ENCODE assay signal across 8 cellular contexts in genomic region chr11:86068138-86068861, GRCh38. TPM values are rescaled to one million over a fixed set of nuclear protein-coding genes. Genes with fewer than 3 reads are reported as not detected.
DNase-seq lines count a peak whose midpoint lies in the region; ATAC-seq, FAIRE-seq and TF ChIP-seq lines count a peak whose summit lies in the region.

No MANE protein-coding gene starts in this region.

- DNase-seq in AG04450 (ENCODE audit: low read depth, low spot score) (no peak), cardiac muscle cell (ENCODE audit: low read depth in 1 of 2, low spot score in 1 of 2) (peak; percentile 43 to 50), pancreas (peak in 4 of 6 donors; percentile 32 to 78 (median 58)), NCI-H2081 treated with DMSO at 0.1 percent for 48 hours (lab: John Stamatoyannopoulos, UW) (no peak)
- peak; percentile 37 for DNase-seq in activated naive CD4-positive, alpha-beta T cell treated with anti-CD3 and anti-CD28 coated beads, Interleukin-2, amount 50 U/mL, for 16 hours

- H3K27ac ChIP-seq in AG04450 (ENCODE audit: low read depth, low read length), result peak overlapping the region; percentile 75
- H3K27ac ChIP-seq in cardiac muscle cell, result peak overlapping the region; percentile 100
- peak overlapping the region; percentile 85 to 94 (median 88) for H3K27ac ChIP-seq in pancreas

- H3K4me1 ChIP-seq in cardiac muscle cell (ENCODE audit: low read depth), result peaks cover 25% of the 10 kb centered on the region
- peaks cover 10 to 36% (median 25%) of the 10 kb centered on the region in 3 donors for H3K4me1 ChIP-seq in pancreas

- WGBS in pancreas, 2 donors, result 0% methylated on average over 45 to 46 of the region's 46 CpGs

- H3K4me3 ChIP-seq in AG04450 (ENCODE audit: low read depth, low read length), result peak overlapping the region; percentile 98
- peak overlapping the region; percentile 83 for H3K4me3 ChIP-seq in cardiac muscle cell
- peak overlapping the region; percentile 84 to 95 (median 90) for H3K4me3 ChIP-seq in pancreas

- TF ChIP-seq CTCF in AG04450 (IDR thresholded peaks at IDR 0.05; ENCODE audit: low read depth, low read length), result no peak
- no peak for TF ChIP-seq CTCF in cardiac muscle cell (IDR thresholded peaks at IDR 0.05; ENCODE audit: low read depth, low read length)
- TF ChIP-seq CTCF in pancreas (IDR thresholded peaks at IDR 0.05), result no peak

- no peaks in the 10 kb centered on the region for H3K36me3 ChIP-seq in cardiac muscle cell
- no peaks in the 10 kb centered on the region for H3K36me3 ChIP-seq in pancreas

- ATAC-seq in GM18867 (IDR thresholded peaks at IDR 0.05; ENCODE audit: unreplicated experiment), result peak; percentile 11
- peak; percentile 15 for ATAC-seq in HG03095 (IDR thresholded peaks at IDR 0.05; ENCODE audit: unreplicated experiment)
- peak; percentile 30 to 38 (median 34) for ATAC-seq in pancreas

- H3K27me3 ChIP-seq in AG04450 (ENCODE audit: control insufficient read depth, insufficient read depth, low read length) (no peaks in the 10 kb centered on the region), cardiac muscle cell (no peaks in the 10 kb centered on the region), pancreas (no peaks in the 10 kb centered on the region)

- intact Hi-C loops in pancreas (cut with DNase I), result no loop called here

- POLR2A ChIA-PET in AG04450 (lab: Yijun Ruan, JAX), result interaction anchor here (0.5 to 2.3 kb wide), 12 partner anchors 20 to 294 kb away, joined by 3 to 21 read pairs (median 4); no protein-coding TSS in a partner anchor

- no peak for FAIRE-seq in pancreas (lab: Jason Lieb, UNC)

- CTCF ChIA-PET in AG04450 (lab: Charles Lee), result interaction anchor here (1.0 to 3.1 kb wide), 4 partner anchors 27 to 126 kb away, joined by 3 to 22 read pairs (median 9); no protein-coding TSS in a partner anchor

- H3K9me3 ChIP-seq in AG04450 (ENCODE audit: control insufficient read depth, insufficient read depth, low read length), result no peaks in the 10 kb centered on the region; the same call in 1 of the 2 replicates
- H3K9me3 ChIP-seq in cardiac muscle cell (ENCODE audit: low read depth), result no peaks in the 10 kb centered on the region
- H3K9me3 ChIP-seq in pancreas, result no peaks in the 10 kb centered on the region

TF ChIP-seq in PFSK-1, 5 proteins besides CTCF, POLR2A, EP300 and RAD21:
- TF ChIP-seq SIN3A (IDR thresholded peaks at IDR 0.05; ENCODE audit: borderline replicate concordance, insufficient read depth, low read length), result peak; percentile 94; the same call in 1 of the 2 replicates
- TF ChIP-seq, protein P1, sequence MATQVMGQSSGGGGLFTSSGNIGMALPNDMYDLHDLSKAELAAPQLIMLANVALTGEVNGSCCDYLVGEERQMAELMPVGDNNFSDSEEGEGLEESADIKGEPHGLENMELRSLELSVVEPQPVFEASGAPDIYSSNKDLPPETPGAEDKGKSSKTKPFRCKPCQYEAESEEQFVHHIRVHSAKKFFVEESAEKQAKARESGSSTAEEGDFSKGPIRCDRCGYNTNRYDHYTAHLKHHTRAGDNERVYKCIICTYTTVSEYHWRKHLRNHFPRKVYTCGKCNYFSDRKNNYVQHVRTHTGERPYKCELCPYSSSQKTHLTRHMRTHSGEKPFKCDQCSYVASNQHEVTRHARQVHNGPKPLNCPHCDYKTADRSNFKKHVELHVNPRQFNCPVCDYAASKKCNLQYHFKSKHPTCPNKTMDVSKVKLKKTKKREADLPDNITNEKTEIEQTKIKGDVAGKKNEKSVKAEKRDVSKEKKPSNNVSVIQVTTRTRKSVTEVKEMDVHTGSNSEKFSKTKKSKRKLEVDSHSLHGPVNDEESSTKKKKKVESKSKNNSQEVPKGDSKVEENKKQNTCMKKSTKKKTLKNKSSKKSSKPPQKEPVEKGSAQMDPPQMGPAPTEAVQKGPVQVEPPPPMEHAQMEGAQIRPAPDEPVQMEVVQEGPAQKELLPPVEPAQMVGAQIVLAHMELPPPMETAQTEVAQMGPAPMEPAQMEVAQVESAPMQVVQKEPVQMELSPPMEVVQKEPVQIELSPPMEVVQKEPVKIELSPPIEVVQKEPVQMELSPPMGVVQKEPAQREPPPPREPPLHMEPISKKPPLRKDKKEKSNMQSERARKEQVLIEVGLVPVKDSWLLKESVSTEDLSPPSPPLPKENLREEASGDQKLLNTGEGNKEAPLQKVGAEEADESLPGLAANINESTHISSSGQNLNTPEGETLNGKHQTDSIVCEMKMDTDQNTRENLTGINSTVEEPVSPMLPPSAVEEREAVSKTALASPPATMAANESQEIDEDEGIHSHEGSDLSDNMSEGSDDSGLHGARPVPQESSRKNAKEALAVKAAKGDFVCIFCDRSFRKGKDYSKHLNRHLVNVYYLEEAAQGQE (IDR thresholded peaks at IDR 0.05; ENCODE audit: insufficient read depth in 1 of 2, low read depth in 2 of 2, low read length in 2 of 2), result no peak

RNA-seq across cellular contexts. Expression of gene PICALM, which starts 0.6 kb away (rescaled TPM):
- polyA plus RNA-seq in AG04450 (2011; rRNA removed) (294 and 303 TPM in 2 replicates), cardiac muscle cell (49.9 and 50.4 TPM in 2 replicates), pancreas (10 to 100 TPM; 23.3 to 48.1 TPM)
- 361 and 502 TPM in 2 replicates for polyA minus RNA-seq in AG04450 (2011; rRNA and poly(A)+ RNA removed)
- polyA plus RNA-seq in PFSK-1 (2012; ENCODE audit: insufficient read length, low read depth), result 86.3 TPM
- total RNA-seq in cardiac muscle cell (110 TPM in 2 replicates), pancreas (10 to 100 TPM; 34.5 to 90.9 (median 58.1) TPM)

Comparison
In these comparisons a context has a peak if more than half of its experiments do, and no peak if none do; other contexts are left out.
1. DNase-seq: peak in activated naive CD4-positive, alpha-beta T cell treated with anti-CD3 and anti-CD28 coated beads, Interleukin-2, amount 50 U/mL, for 16 hours (single experiment), cardiac muscle cell (2 of 2) and pancreas (4 of 6); none in AG04450 (single experiment) and NCI-H2081 treated with DMSO at 0.1 percent for 48 hours (single experiment).
2. Peak in every context shown above with its lines, with median percentiles within 50 percentile points of each other: H3K27ac ChIP-seq, H3K4me3 ChIP-seq and ATAC-seq.